Comparison of ENCODE assay signal across 14 cellular contexts in genomic region chr9:107545036-107545435, GRCh38. TPM values are rescaled to one million over a fixed set of nuclear protein-coding genes. Genes with fewer than 3 reads are reported as not detected.
"Had no signal": no experiment of that assay in that cellular context is flagged by ENCODE, and none has a peak within 500 bp of the region (broad histone marks: within the 10 kb centered on the region; RNA-seq: fewer than 3 reads in every experiment).

No MANE protein-coding gene starts in this region.

- H3K4me3 ChIP-seq: heart left ventricle, spleen, tibial artery, upper lobe of left lung, uterus had no signal

- H3K36me3 ChIP-seq: heart left ventricle, spleen, tibial artery, upper lobe of left lung, uterus had no signal

- H3K27me3 ChIP-seq: heart left ventricle, spleen, tibial artery, upper lobe of left lung, uterus had no signal

- H3K27ac ChIP-seq: heart left ventricle, spleen, tibial artery, upper lobe of left lung, uterus had no signal

- DNase-seq: dermis blood vessel endothelial cell; heart left ventricle; hippocampal formation; natural killer cell; spleen; stimulated activated CD4-positive, alpha-beta T cell treated with anti-CD3 and anti-CD28 coated beads, Interleukin-15, amount 100 ng/mL, for 24 hours; stimulated activated CD4-positive, alpha-beta T cell treated with anti-CD3 and anti-CD28 coated beads, Interleukin-1b, Interleukin-23, amount 100 ng/mL, for 48 hours; stimulated activated CD4-positive, alpha-beta T cell treated with anti-CD3 and anti-CD28 coated beads, Interleukin-4, amount 100 ng/mL, for 24 hours; tibial artery; upper lobe of left lung; uterus had no signal

- H3K9me3 ChIP-seq: heart left ventricle, spleen, tibial artery, upper lobe of left lung, uterus had no signal

- ATAC-seq: heart left ventricle; natural killer cell; sciatic nerve; stimulated activated memory B cell treated with anti-CD40 and anti-IgM and Interleukin-4, amounts not matched to agents 10 μg/mL and 1 μg/mL and 100 μg/mL, for 72 hours had no signal

RNA-seq across cellular contexts. Expression of gene KLF4, which starts 55.5 kb away (rescaled TPM):
- total RNA-seq: neural crest cell had no signal
